1 cellular context compared by ENCODE assay signal in genomic region chr15:52786436-52787122, GRCh38.
TF ChIP-seq lines count a peak whose summit lies in the region.

No MANE protein-coding gene starts in this region.

TF ChIP-seq in HepG2, 621 proteins besides CTCF, POLR2A, EP300 and RAD21 (continued from another document and continues in another):
- TF ChIP-seq PRDM15 (CRISPR knock-in tag; IDR thresholded peaks at IDR 0.05) (no peak), HDAC2 (CRISPR knock-in tag; IDR thresholded peaks at IDR 0.05) (peak; percentile 31; the same call in 1 of the 2 replicates), ZNF7 (CRISPR knock-in tag; IDR thresholded peaks at IDR 0.05) (no peak), ZNF142 (CRISPR knock-in tag; IDR thresholded peaks at IDR 0.05) (no peak), ZNF260 (CRISPR knock-in tag; IDR thresholded peaks at IDR 0.05; ENCODE audit: borderline replicate concordance, low read depth) (no peak), XRCC5 (optimal IDR thresholded peaks at IDR 0.05; ENCODE audit: low read length) (no peak), HOXA3 (CRISPR knock-in tag; IDR thresholded peaks at IDR 0.05) (peak; percentile 54; the same call in 1 of the 2 replicates), ZNF383 (CRISPR knock-in tag; IDR thresholded peaks at IDR 0.05; ENCODE audit: borderline replicate concordance) (no peak), KDM4B (CRISPR knock-in tag; IDR thresholded peaks at IDR 0.05) (no peak), MTF2 (CRISPR knock-in tag; IDR thresholded peaks at IDR 0.05; ENCODE audit: borderline replicate concordance) (no peak), FOXM1 (CRISPR knock-in tag; IDR thresholded peaks at IDR 0.05) (no peak), SUZ12 (IDR thresholded peaks at IDR 0.05; ENCODE audit: low read depth, low read length) (no peak), STAG1 (CRISPR knock-in tag; IDR thresholded peaks at IDR 0.05) (no peak), ZKSCAN8 (CRISPR knock-in tag; IDR thresholded peaks at IDR 0.05; ENCODE audit: borderline replicate concordance) (no peak), HNRNPH1 (optimal IDR thresholded peaks at IDR 0.05; ENCODE audit: low read depth, low read length) (no peak), ATF5 (CRISPR knock-in tag; IDR thresholded peaks at IDR 0.05; ENCODE audit: low read depth) (no peak), ZNF644 (CRISPR knock-in tag; IDR thresholded peaks at IDR 0.05; ENCODE audit: low read depth) (no peak; the same call in 1 of the 2 replicates), ATAD3A (CRISPR knock-in tag; IDR thresholded peaks at IDR 0.05) (no peak), CBFB (CRISPR knock-in tag; IDR thresholded peaks at IDR 0.05) (no peak), ARID2 (CRISPR knock-in tag; IDR thresholded peaks at IDR 0.05; ENCODE audit: borderline replicate concordance) (no peak), THAP11 (CRISPR knock-in tag; IDR thresholded peaks at IDR 0.05) (no peak), HNRNPLL (IDR thresholded peaks at IDR 0.05; ENCODE audit: low read depth, low read length, poor library complexity, severe bottlenecking) (peak; percentile 49), ADNP (CRISPR knock-in tag; IDR thresholded peaks at IDR 0.05) (no peak), SMAD3 (CRISPR knock-in tag; IDR thresholded peaks at IDR 0.05) (no peak), RBAK (CRISPR knock-in tag; IDR thresholded peaks at IDR 0.05) (no peak), WIZ (CRISPR knock-in tag; IDR thresholded peaks at IDR 0.05) (no peak), HINFP (CRISPR knock-in tag; IDR thresholded peaks at IDR 0.05; ENCODE audit: low read depth) (no peak; the same call in 1 of the 2 replicates), ZNF121 (CRISPR knock-in tag; IDR thresholded peaks at IDR 0.05) (no peak), SRF (IDR thresholded peaks at IDR 0.05; ENCODE audit: low read depth, low read length) (no peak), E2F5 (CRISPR knock-in tag; conservative IDR thresholded peaks at IDR 0.05) (no peak), XBP1 (CRISPR knock-in tag; IDR thresholded peaks at IDR 0.05) (no peak), ZNF597 (CRISPR knock-in tag; IDR thresholded peaks at IDR 0.05) (no peak), ARNT2 (CRISPR knock-in tag; IDR thresholded peaks at IDR 0.05; ENCODE audit: low read depth) (no peak), SOX5 (CRISPR knock-in tag; IDR thresholded peaks at IDR 0.05; ENCODE audit: borderline replicate concordance) (no peak; the same call in 1 of the 2 replicates), POGK (CRISPR knock-in tag; conservative IDR thresholded peaks at IDR 0.05) (no peak), SPEN (CRISPR knock-in tag; IDR thresholded peaks at IDR 0.05; ENCODE audit: low read depth) (peak; percentile 55; the same call in 1 of the 2 replicates), ZNF781 (CRISPR knock-in tag; IDR thresholded peaks at IDR 0.05; ENCODE audit: borderline replicate concordance, not compliant biosample characterization) (no peak), ZNF670 (CRISPR knock-in tag; IDR thresholded peaks at IDR 0.05; ENCODE audit: borderline replicate concordance) (no peak), ZNF564 (CRISPR knock-in tag; IDR thresholded peaks at IDR 0.05) (no peak), RCOR2 (CRISPR knock-in tag; IDR thresholded peaks at IDR 0.05) (no peak)
